2 cellular contexts compared by ENCODE assay signal in the genomic region with DNA sequence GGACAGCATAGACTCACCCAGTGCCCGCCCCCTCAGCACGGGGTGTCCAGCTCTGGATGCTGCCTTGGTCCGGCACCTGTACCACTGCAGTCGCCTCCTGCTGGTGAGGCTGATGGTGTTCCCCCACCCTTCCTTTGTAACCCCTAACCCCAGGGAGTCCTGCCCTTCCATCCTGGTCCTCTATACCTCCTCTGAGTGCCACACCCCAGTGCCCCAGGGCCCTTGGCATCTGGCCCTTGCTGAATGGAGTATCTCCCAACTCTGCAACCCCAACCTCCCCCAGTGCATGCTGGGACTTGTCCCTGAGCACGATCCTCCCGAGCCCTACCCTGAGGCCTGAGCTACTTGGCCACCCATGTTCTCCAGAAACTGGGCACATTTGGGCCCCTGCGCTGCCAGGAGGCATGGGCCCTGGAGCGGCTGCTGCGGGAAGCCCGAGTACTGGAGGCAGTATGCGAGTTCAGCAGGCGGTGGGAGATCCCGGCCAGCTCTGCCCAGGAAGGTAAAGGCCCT.
TF ChIP-seq lines count a peak whose summit lies in the region.

No MANE protein-coding gene starts in this region.

TF ChIP-seq in SK-N-SH, 30 proteins besides CTCF, POLR2A, EP300 and RAD21 (continued from another document):
- TF ChIP-seq, protein P1, sequence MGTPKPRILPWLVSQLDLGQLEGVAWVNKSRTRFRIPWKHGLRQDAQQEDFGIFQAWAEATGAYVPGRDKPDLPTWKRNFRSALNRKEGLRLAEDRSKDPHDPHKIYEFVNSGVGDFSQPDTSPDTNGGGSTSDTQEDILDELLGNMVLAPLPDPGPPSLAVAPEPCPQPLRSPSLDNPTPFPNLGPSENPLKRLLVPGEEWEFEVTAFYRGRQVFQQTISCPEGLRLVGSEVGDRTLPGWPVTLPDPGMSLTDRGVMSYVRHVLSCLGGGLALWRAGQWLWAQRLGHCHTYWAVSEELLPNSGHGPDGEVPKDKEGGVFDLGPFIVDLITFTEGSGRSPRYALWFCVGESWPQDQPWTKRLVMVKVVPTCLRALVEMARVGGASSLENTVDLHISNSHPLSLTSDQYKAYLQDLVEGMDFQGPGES (IDR thresholded peaks at IDR 0.05; ENCODE audit: low read depth, low read length), result no peak

TF ChIP-seq in SK-N-SH treated with all-trans-retinoic acid at 6 μM for 48 hours, 23 proteins besides CTCF, POLR2A, EP300 and RAD21 (continued from another document):
- TF ChIP-seq ZNF565 (CRISPR knock-in tag; conservative IDR thresholded peaks at IDR 0.05; ENCODE audit: low read depth) (no peak), ZC3H10 (CRISPR knock-in tag; IDR thresholded peaks at IDR 0.05) (no peak), CSDC2 (CRISPR knock-in tag; IDR thresholded peaks at IDR 0.05) (no peak), SNAI2 (CRISPR knock-in tag; IDR thresholded peaks at IDR 0.05) (no peak), PPARA (CRISPR knock-in tag; IDR thresholded peaks at IDR 0.05; ENCODE audit: borderline replicate concordance) (no peak)
- TF ChIP-seq, protein P2, sequence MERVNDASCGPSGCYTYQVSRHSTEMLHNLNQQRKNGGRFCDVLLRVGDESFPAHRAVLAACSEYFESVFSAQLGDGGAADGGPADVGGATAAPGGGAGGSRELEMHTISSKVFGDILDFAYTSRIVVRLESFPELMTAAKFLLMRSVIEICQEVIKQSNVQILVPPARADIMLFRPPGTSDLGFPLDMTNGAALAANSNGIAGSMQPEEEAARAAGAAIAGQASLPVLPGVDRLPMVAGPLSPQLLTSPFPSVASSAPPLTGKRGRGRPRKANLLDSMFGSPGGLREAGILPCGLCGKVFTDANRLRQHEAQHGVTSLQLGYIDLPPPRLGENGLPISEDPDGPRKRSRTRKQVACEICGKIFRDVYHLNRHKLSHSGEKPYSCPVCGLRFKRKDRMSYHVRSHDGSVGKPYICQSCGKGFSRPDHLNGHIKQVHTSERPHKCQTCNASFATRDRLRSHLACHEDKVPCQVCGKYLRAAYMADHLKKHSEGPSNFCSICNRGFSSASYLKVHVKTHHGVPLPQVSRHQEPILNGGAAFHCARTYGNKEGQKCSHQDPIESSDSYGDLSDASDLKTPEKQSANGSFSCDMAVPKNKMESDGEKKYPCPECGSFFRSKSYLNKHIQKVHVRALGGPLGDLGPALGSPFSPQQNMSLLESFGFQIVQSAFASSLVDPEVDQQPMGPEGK (CRISPR knock-in tag; IDR thresholded peaks at IDR 0.05; ENCODE audit: borderline replicate concordance), result no peak
- TF ChIP-seq, protein P3, sequence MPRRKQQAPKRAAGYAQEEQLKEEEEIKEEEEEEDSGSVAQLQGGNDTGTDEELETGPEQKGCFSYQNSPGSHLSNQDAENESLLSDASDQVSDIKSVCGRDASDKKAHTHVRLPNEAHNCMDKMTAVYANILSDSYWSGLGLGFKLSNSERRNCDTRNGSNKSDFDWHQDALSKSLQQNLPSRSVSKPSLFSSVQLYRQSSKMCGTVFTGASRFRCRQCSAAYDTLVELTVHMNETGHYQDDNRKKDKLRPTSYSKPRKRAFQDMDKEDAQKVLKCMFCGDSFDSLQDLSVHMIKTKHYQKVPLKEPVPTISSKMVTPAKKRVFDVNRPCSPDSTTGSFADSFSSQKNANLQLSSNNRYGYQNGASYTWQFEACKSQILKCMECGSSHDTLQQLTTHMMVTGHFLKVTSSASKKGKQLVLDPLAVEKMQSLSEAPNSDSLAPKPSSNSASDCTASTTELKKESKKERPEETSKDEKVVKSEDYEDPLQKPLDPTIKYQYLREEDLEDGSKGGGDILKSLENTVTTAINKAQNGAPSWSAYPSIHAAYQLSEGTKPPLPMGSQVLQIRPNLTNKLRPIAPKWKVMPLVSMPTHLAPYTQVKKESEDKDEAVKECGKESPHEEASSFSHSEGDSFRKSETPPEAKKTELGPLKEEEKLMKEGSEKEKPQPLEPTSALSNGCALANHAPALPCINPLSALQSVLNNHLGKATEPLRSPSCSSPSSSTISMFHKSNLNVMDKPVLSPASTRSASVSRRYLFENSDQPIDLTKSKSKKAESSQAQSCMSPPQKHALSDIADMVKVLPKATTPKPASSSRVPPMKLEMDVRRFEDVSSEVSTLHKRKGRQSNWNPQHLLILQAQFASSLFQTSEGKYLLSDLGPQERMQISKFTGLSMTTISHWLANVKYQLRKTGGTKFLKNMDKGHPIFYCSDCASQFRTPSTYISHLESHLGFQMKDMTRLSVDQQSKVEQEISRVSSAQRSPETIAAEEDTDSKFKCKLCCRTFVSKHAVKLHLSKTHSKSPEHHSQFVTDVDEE (CRISPR knock-in tag; IDR thresholded peaks at IDR 0.05), result no peak
